In genomic region chr16:56371383-56371937, GRCh38 we compare ENCODE assay signal across 19 cellular contexts. TPM values are rescaled to one million over a fixed set of nuclear protein-coding genes. Genes with fewer than 3 reads are reported as not detected.
DNase-seq lines count a peak whose midpoint lies in the region; ATAC-seq and TF ChIP-seq lines count a peak whose summit lies in the region.
"Had no signal": no experiment of that assay in that cellular context is flagged by ENCODE, and none has a peak within 500 bp of the region (broad histone marks: within the 10 kb centered on the region; RNA-seq: fewer than 3 reads in every experiment).

No MANE protein-coding gene starts in this region.

- DNase-seq in left ventricle myocardium superior (no peak), cardiac septum (ENCODE audit: low spot score) (no peak), hepatocyte (ENCODE audit: low spot score) (peak; percentile 3), osteoblast (ENCODE audit: insufficient read length, low spot score, missing footprints) (no peak), CD1c-positive myeloid dendritic cell (ENCODE audit: extremely low spot score) (no peak), DMS53 treated with DMSO at 0.1 percent for 48 hours (lab: John Stamatoyannopoulos, UW; ENCODE audit: unreplicated experiment) (no peak), natural killer cell (no peak), middle frontal gyrus (ENCODE audit: extremely low spot score, low spot score) (no peak)
- DNase-seq: activated B cell treated with CpG ODN at 0.5 μM for 24 hours; activated CD8-positive, alpha-beta memory T cell treated with anti-CD3 and anti-CD28 coated beads, Interleukin-2, amount 10 ng/mL, durations not matched to agents 7 days and 5 days; COR-L47; dorsolateral prefrontal cortex; GDM1; MM.1S; NCI-H2081; NCI-H69; stimulated activated CD4-positive, alpha-beta T cell treated with anti-CD3 and anti-CD28 coated beads, Interleukin-4, amount 100 ng/mL, for 4 hours; upper lobe of right lung had no signal

- H3K4me1 ChIP-seq in hepatocyte (ENCODE audit: insufficient read depth) (peaks cover 32% of the 10 kb centered on the region), osteoblast (ENCODE audit: insufficient read depth, low read length) (peaks cover 15% of the 10 kb centered on the region)

- no peaks in the 10 kb centered on the region for H3K9me2 ChIP-seq in hepatocyte (replicated peaks; ENCODE audit: insufficient read depth)

- ATAC-seq in left ventricle myocardium superior (peak; percentile 30), natural killer cell (no peak)
- ATAC-seq: upper lobe of right lung had no signal

- H3K27ac Mint-ChIP-seq in natural killer cell, result no peak overlapping the region
- H3K27ac Mint-ChIP-seq: activated B cell treated with CpG ODN at 0.5 μM for 24 hours had no signal

- H3K27me3 ChIP-seq in hepatocyte (no peaks in the 10 kb centered on the region), osteoblast (ENCODE audit: insufficient read depth, low read length) (no peaks in the 10 kb centered on the region)
- H3K27me3 ChIP-seq: dorsolateral prefrontal cortex, upper lobe of right lung had no signal

- intact Hi-C loops in left ventricle myocardium superior (cut with micrococcal nuclease) (no loop called here), cardiac septum (cut with DNase I) (no loop called here), natural killer cell (cut with micrococcal nuclease) (no loop called here)

- no peaks in the 10 kb centered on the region for H3K9me3 Mint-ChIP-seq in natural killer cell
- H3K9me3 Mint-ChIP-seq: activated B cell treated with CpG ODN at 0.5 μM for 24 hours; activated naive CD4-positive, alpha-beta T cell treated with anti-CD3 and anti-CD28 coated beads, Interleukin-2, amount 10 ng/mL, durations not matched to agents 7 days and 5 days had no signal

- no peak overlapping the region for H2AFZ ChIP-seq in hepatocyte
- no peak overlapping the region for H2AFZ ChIP-seq in osteoblast (ENCODE audit: low read length)

- H3K4me3 Mint-ChIP-seq in natural killer cell, result no peak overlapping the region
- H3K4me3 Mint-ChIP-seq: activated B cell treated with CpG ODN at 0.5 μM for 24 hours; activated naive CD4-positive, alpha-beta T cell treated with anti-CD3 and anti-CD28 coated beads, Interleukin-2, amount 10 ng/mL, durations not matched to agents 7 days and 5 days had no signal

- no peak overlapping the region for H3K4me3 ChIP-seq in hepatocyte
- no peak overlapping the region for H3K4me3 ChIP-seq in osteoblast (ENCODE audit: insufficient read depth, low read length)
- H3K4me3 ChIP-seq: dorsolateral prefrontal cortex, upper lobe of right lung had no signal

- peaks cover 24% of the 10 kb centered on the region for H3K79me2 ChIP-seq in hepatocyte
- peaks cover 25% of the 10 kb centered on the region for H3K79me2 ChIP-seq in osteoblast (ENCODE audit: insufficient read depth, low read length)

- H4K20me1 ChIP-seq in hepatocyte (ENCODE audit: insufficient read depth, poor library complexity, severe bottlenecking) (no peaks in the 10 kb centered on the region), osteoblast (ENCODE audit: insufficient read depth, low read length) (no peaks in the 10 kb centered on the region)

- H3K4me2 ChIP-seq in hepatocyte (peak overlapping the region; percentile 3), osteoblast (ENCODE audit: insufficient read depth, low read length) (no peak overlapping the region)

- 71% methylated on average over 3 of the region's 3 CpGs for WGBS in hepatocyte (ENCODE audit: low lambda C conversion rate, missing lambda C conversion rate)

- no peaks in the 10 kb centered on the region for H3K36me3 Mint-ChIP-seq in natural killer cell

- H3K36me3 ChIP-seq in hepatocyte (replicated peaks; ENCODE audit: insufficient read depth, low read depth) (peaks cover 3% of the 10 kb centered on the region), osteoblast (ENCODE audit: insufficient read depth, low read length) (peaks cover 30% of the 10 kb centered on the region)

- peak overlapping the region; percentile 77 for H3K27ac ChIP-seq in hepatocyte
- peak overlapping the region; percentile 34 for H3K27ac ChIP-seq in osteoblast (ENCODE audit: low read depth, low read length)

- no peaks in the 10 kb centered on the region for H3K27me3 Mint-ChIP-seq in natural killer cell (ENCODE audit: low read depth in 2 of 2)
- H3K27me3 Mint-ChIP-seq: activated B cell treated with CpG ODN at 0.5 μM for 24 hours; activated CD8-positive, alpha-beta memory T cell treated with anti-CD3 and anti-CD28 coated beads, Interleukin-2, amount 10 ng/mL, durations not matched to agents 7 days and 5 days; activated naive CD4-positive, alpha-beta T cell treated with anti-CD3 and anti-CD28 coated beads, Interleukin-2, amount 10 ng/mL, durations not matched to agents 7 days and 5 days had no signal

- peaks cover 6 to 12% of the 10 kb centered on the region in 2 donors for H3K4me1 Mint-ChIP-seq in natural killer cell
- H3K4me1 Mint-ChIP-seq: activated B cell treated with CpG ODN at 0.5 μM for 24 hours had no signal

- H3K9me3 ChIP-seq in hepatocyte (ENCODE audit: low read depth) (no peaks in the 10 kb centered on the region), osteoblast (ENCODE audit: low read depth, low read length) (no peaks in the 10 kb centered on the region)
- H3K9me3 ChIP-seq: upper lobe of right lung had no signal

- TF ChIP-seq CTCF in hepatocyte (IDR thresholded peaks at IDR 0.05; ENCODE audit: poor library complexity) (no peak), osteoblast (IDR thresholded peaks at IDR 0.05; ENCODE audit: extremely low read depth, low read depth, low read length) (no peak), natural killer cell (IDR thresholded peaks at IDR 0.05) (no peak)

RNA-seq across cellular contexts. Expression of gene AMFR, which starts 53.9 kb away (rescaled TPM):
- total RNA-seq in left ventricle myocardium superior (59.1 TPM), cardiac septum (79.4 TPM), hepatocyte (109 and 135 TPM in 2 replicates), osteoblast (279 and 339 TPM in 2 replicates), natural killer cell (10 to 100 TPM; 58.4 to 87.1 (median 71.7) TPM)
- polyA plus RNA-seq in hepatocyte, result 56.2 and 67.2 TPM in 2 replicates
